ENCODE assay signal across 3 cellular contexts in genomic region chr7:55200441-55200840, GRCh38.
"Had no signal": no experiment of that assay in that cellular context is flagged by ENCODE, and none has a peak within 500 bp of the region (broad histone marks: within the 10 kb centered on the region; RNA-seq: fewer than 3 reads in every experiment).

No MANE protein-coding gene starts in this region.

- ATAC-seq: GM23338 had no signal

- H3K4me2 ChIP-seq: GM23338 had no signal

- DNase-seq: H9, HCEC 1CT had no signal

- H3K4me3 ChIP-seq: GM23338 had no signal

- H2AFZ ChIP-seq: GM23338 had no signal
